28 cellular contexts compared by ENCODE assay signal in genomic region chr15:81643773-81644172, GRCh38.
"Had no signal": no experiment of that assay in that cellular context is flagged by ENCODE, and none has a peak within 500 bp of the region (broad histone marks: within the 10 kb centered on the region; RNA-seq: fewer than 3 reads in every experiment).

No MANE protein-coding gene starts in this region.

- H3K4me3 ChIP-seq: coronary artery, dorsolateral prefrontal cortex had no signal

- DNase-seq: activated B cell treated with CpG ODN at 0.5 μM for 24 hours; activated CD4-positive, alpha-beta T cell treated with anti-CD3 and anti-CD28 coated beads for 48 hours; activated CD4-positive, alpha-beta T cell treated with anti-CD3 and anti-CD28 coated beads, Interleukin-2, amount 50 U/mL, for 1 hour; activated CD4-positive, alpha-beta T cell treated with anti-CD3 and anti-CD28 coated beads, Interleukin-2, amount 50 U/mL, for 48 hours; activated CD8-positive, alpha-beta memory T cell treated with anti-CD3 and anti-CD28 coated beads for 24 hours; activated CD8-positive, alpha-beta T cell treated with anti-CD3 and anti-CD28 coated beads for 36 hours; activated effector memory CD4-positive, alpha-beta T cell treated with Interleukin-2 at 50 U/mL for 16 hours; activated gamma-delta T cell treated with Interleukin-2 at 50 U/mL for 16 hours; activated naive CD4-positive, alpha-beta T cell treated with anti-CD3 and anti-CD28 coated beads, Interleukin-2, amount 50 U/mL, for 16 hours; activated naive CD4-positive, alpha-beta T cell treated with Interleukin-2 at 50 U/mL for 16 hours; activated T-cell treated with anti-CD3 and anti-CD28 coated beads, Interleukin-2, amount 50 U/mL, for 4 hours; amniotic stem cell; anterior cingulate cortex; brain microvascular endothelial cell; dorsolateral prefrontal cortex; effector memory CD4-positive, alpha-beta T cell; endodermal cell; foreskin fibroblast; T-helper 1 cell; T-helper 17 cell; T1000; WERI-Rb-1 had no signal

- H3K36me3 ChIP-seq: brain microvascular endothelial cell, WERI-Rb-1 had no signal

- H3K27ac ChIP-seq: brain microvascular endothelial cell, coronary artery, dorsolateral prefrontal cortex, WERI-Rb-1 had no signal

- H3K27me3 ChIP-seq: brain microvascular endothelial cell had no signal

- FAIRE-seq: astrocyte, frontal cortex had no signal

- ATAC-seq: activated CD4-positive, CD25-positive, alpha-beta regulatory T cell treated with anti-CD3 and anti-CD28 coated beads, Interleukin-2, amount 50 U/mL, for 24 hours; activated CD8-positive, alpha-beta T cell treated with anti-CD3 and anti-CD28 coated beads for 36 hours; activated T-cell treated with anti-CD3 and anti-CD28 coated beads, Interleukin-2, amount 50 U/mL, for 4 hours; activated T-helper 17 cell treated with anti-CD3 and anti-CD28 coated beads, Interleukin-2, amount 50 U/mL, for 72 hours; esophagus mucosa; T-helper 17 cell had no signal
